In genomic region chr7:110813986-110814385, GRCh38 we compare ENCODE assay signal across 32 cellular contexts.
DNase-seq lines count a peak whose midpoint lies in the region; ATAC-seq, FAIRE-seq and TF ChIP-seq lines count a peak whose summit lies in the region.
"Had no signal": no experiment of that assay in that cellular context is flagged by ENCODE, and none has a peak within 500 bp of the region (broad histone marks: within the 10 kb centered on the region; RNA-seq: fewer than 3 reads in every experiment).

No MANE protein-coding gene starts in this region.

- H3K27me3 ChIP-seq in endothelial cell of umbilical vein (ENCODE audit: control insufficient read depth in 2 of 2, insufficient read depth in 2 of 2, low read length in 2 of 2) = no peaks in the 10 kb centered on the region
- H3K27me3 ChIP-seq in neural cell (ENCODE audit: insufficient read depth, low read depth, low read length) = no peaks in the 10 kb centered on the region
- no peaks in the 10 kb centered on the region for H3K27me3 ChIP-seq in HepG2 (ENCODE audit: control insufficient read depth in 1 of 2, insufficient read depth in 2 of 2, low read length in 2 of 2)
- H3K27me3 ChIP-seq: BE2C; BLaER1; BLaER1 treated with 17β-estradiol and CSF1 and Interleukin-3, amounts not matched to agents 10 nM and 100 nM had no signal

- no peaks in the 10 kb centered on the region for H3K79me2 ChIP-seq in endothelial cell of umbilical vein (ENCODE audit: control insufficient read depth, insufficient read depth, low read length)
- H3K79me2 ChIP-seq in neural cell (replicated peaks; ENCODE audit: insufficient read depth, low read length) = no peaks in the 10 kb centered on the region
- H3K79me2 ChIP-seq in HepG2 (ENCODE audit: insufficient read depth, low read length) = no peaks in the 10 kb centered on the region

- H4K20me1 ChIP-seq in endothelial cell of umbilical vein (replicated peaks; ENCODE audit: control insufficient read depth, extremely low read depth, insufficient read depth, low read length) (no peaks in the 10 kb centered on the region), neural cell (ENCODE audit: insufficient read depth) (no peaks in the 10 kb centered on the region), HepG2 (ENCODE audit: insufficient read depth, low read length) (no peaks in the 10 kb centered on the region)
- H4K20me1 ChIP-seq: BLaER1; BLaER1 treated with 17β-estradiol and CSF1 and Interleukin-3, amounts not matched to agents 10 nM and 100 nM had no signal

- WGBS in HepG2 (ENCODE audit: low lambda C conversion rate) = 39% methylated on average over 2 of the region's 2 CpGs

- BruUV-seq in endothelial cell of umbilical vein (replicated peaks; lab: Mats Ljungman, UMichigan) (no TSS peak), HepG2 (replicated peaks; lab: Mats Ljungman, UMichigan) (no TSS peak)

- POLR2A ChIA-PET in endothelial cell of umbilical vein (lab: Charles Lee) (no interaction called here), HepG2 (lab: Yijun Ruan, JAX) (no interaction called here)

- no peaks in the 10 kb centered on the region for H3F3A ChIP-seq in neural cell (ENCODE audit: insufficient read depth, low read length, poor library complexity, severe bottlenecking)

- intact Hi-C loops in endothelial cell of umbilical vein (cut with micrococcal nuclease) = no loop called here
- intact Hi-C loops in HepG2 (cut with micrococcal nuclease; ENCODE audit: unreplicated experiment) = no loop called here

- TF ChIP-seq POLR2A in endothelial cell of umbilical vein (IDR thresholded peaks at IDR 0.05; ENCODE audit: low read depth, low read length) (no peak), HepG2 (IDR thresholded peaks at IDR 0.05; ENCODE audit: insufficient read depth in 1 of 2, low read depth in 2 of 2, low read length in 2 of 2) (no peak)

- no peak overlapping the region for H3K27ac ChIP-seq in endothelial cell of umbilical vein (ENCODE audit: insufficient read depth, low read depth, low read length)
- peak overlapping the region; percentile 46 for H3K27ac ChIP-seq in neural cell (ENCODE audit: low read length)
- H3K27ac ChIP-seq in HepG2 (ENCODE audit: extremely low read length, insufficient read depth, low read length) = no peak overlapping the region
- H3K27ac ChIP-seq: 22Rv1; A549; BLaER1; BLaER1 treated with 17β-estradiol and CSF1 and Interleukin-3, amounts not matched to agents 10 nM and 100 nM; C4-2B had no signal

- H2AFZ ChIP-seq in endothelial cell of umbilical vein (ENCODE audit: low read depth, low read length) (no peak overlapping the region), neural cell (ENCODE audit: low read depth, low read length) (no peak overlapping the region), HepG2 (ENCODE audit: low read length) (no peak overlapping the region)

- H3K9me3 ChIP-seq in endothelial cell of umbilical vein (replicated peaks; ENCODE audit: control insufficient read depth, insufficient read depth, low read length) = no peaks in the 10 kb centered on the region
- no peaks in the 10 kb centered on the region for H3K9me3 ChIP-seq in neural cell (ENCODE audit: low read length)
- H3K9me3 ChIP-seq in HepG2 (ENCODE audit: low read length) = no peaks in the 10 kb centered on the region
- H3K9me3 ChIP-seq: A549; BE2C; BLaER1; BLaER1 treated with 17β-estradiol and CSF1 and Interleukin-3, amounts not matched to agents 10 nM and 100 nM; Caco-2 had no signal

- in situ Hi-C loops in HepG2 (cut with HindIII; ENCODE audit: extremely low pct_ligation_motif_present, low pct_unique_long_range_greater_than_20kb) (no loop called here), GM13976 (cut with MboI; ENCODE audit: low sequenced_read_pairs, unreplicated experiment) (no loop called here)

- ATAC-seq in HepG2 = no peak
- ATAC-seq: A549; CD8-positive, alpha-beta T cell had no signal

- no peaks in the 10 kb centered on the region for H3K36me3 ChIP-seq in endothelial cell of umbilical vein (ENCODE audit: control insufficient read depth in 2 of 2, extremely low read depth in 1 of 2, insufficient read depth in 2 of 2, low read length in 2 of 2)
- no peaks in the 10 kb centered on the region for H3K36me3 ChIP-seq in neural cell (ENCODE audit: insufficient read depth, low read length)
- no peaks in the 10 kb centered on the region for H3K36me3 ChIP-seq in HepG2 (replicated peaks in 1 of 2; ENCODE audit: control insufficient read depth in 1 of 2, insufficient read depth in 2 of 2, low read length in 2 of 2)
- H3K36me3 ChIP-seq: BE2C; BLaER1; BLaER1 treated with 17β-estradiol and CSF1 and Interleukin-3, amounts not matched to agents 10 nM and 100 nM had no signal

- TF ChIP-seq RAD21 in neural cell (conservative IDR thresholded peaks at IDR 0.05) = no peak
- no peak for TF ChIP-seq RAD21 in HepG2 (CRISPR knock-in tag; IDR thresholded peaks at IDR 0.05)

- TF ChIP-seq CTCF in endothelial cell of umbilical vein (IDR thresholded peaks at IDR 0.05; ENCODE audit: extremely low read depth in 1 of 2, insufficient read depth in 1 of 2, low read depth in 1 of 2, low read length in 2 of 2) (no peak), neural cell (IDR thresholded peaks at IDR 0.05; ENCODE audit: poor library complexity, severe bottlenecking) (no peak), HepG2 (CRISPR knock-in tag; IDR thresholded peaks at IDR 0.05) (no peak), GM13976 (IDR thresholded peaks at IDR 0.05; ENCODE audit: borderline replicate concordance, control extremely low read depth, extremely low read depth, insufficient read depth, missing control alignments) (no peak)

- H3K4me1 ChIP-seq in endothelial cell of umbilical vein (ENCODE audit: control insufficient read depth, extremely low read depth, insufficient read depth, low read length) = no peaks in the 10 kb centered on the region
- no peaks in the 10 kb centered on the region for H3K4me1 ChIP-seq in HepG2 (ENCODE audit: insufficient read depth, low read length)
- H3K4me1 ChIP-seq: A549; BE2C; BLaER1; BLaER1 treated with 17β-estradiol and CSF1 and Interleukin-3, amounts not matched to agents 10 nM and 100 nM; Caco-2 had no signal

- H3K9me2 ChIP-seq in neural cell (ENCODE audit: insufficient read depth, low read length) = no peaks in the 10 kb centered on the region

- TF ChIP-seq EP300 in neural cell (conservative IDR thresholded peaks at IDR 0.05; ENCODE audit: poor library complexity, severe bottlenecking) = no peak
- no peak for TF ChIP-seq EP300 in HepG2 (IDR thresholded peaks at IDR 0.05; ENCODE audit: low read depth in 2 of 2, low read length in 2 of 2)
- no peak for TF ChIP-seq EP300 in HepG2 (CRISPR knock-in tag; IDR thresholded peaks at IDR 0.05; ENCODE audit: borderline replicate concordance)

- FAIRE-seq in endothelial cell of umbilical vein (lab: Jason Lieb, UNC) (no peak), HepG2 (lab: Jason Lieb, UNC) (no peak)
- FAIRE-seq: A549, D721Med had no signal

- CTCF ChIA-PET in endothelial cell of umbilical vein (lab: Charles Lee) (interaction anchor here (0.7 kb wide), 1 partner anchor 1461 kb away, joined by 3 read pairs; no protein-coding TSS in a partner anchor), HepG2 (lab: Yijun Ruan, JAX; ENCODE audit: low intra/inter-chr PET ratio, low total read pairs) (no interaction called here)

- H3K4me3 ChIP-seq in endothelial cell of umbilical vein (replicated peaks in 1 of 3; ENCODE audit: insufficient read depth in 1 of 3, low read depth in 1 of 3, low read length in 3 of 3) (no peak overlapping the region), neural cell (ENCODE audit: low read length) (no peak overlapping the region), HepG2 (replicated peaks in 1 of 3; ENCODE audit: insufficient read depth in 1 of 3, low read depth in 2 of 3, low read length in 3 of 3) (no peak overlapping the region)
- H3K4me3 ChIP-seq: A549; BLaER1; BLaER1 treated with 17β-estradiol and CSF1 and Interleukin-3, amounts not matched to agents 10 nM and 100 nM had no signal

- DNase-seq in EH (ENCODE audit: low read depth) (peak; percentile 0), endothelial cell of umbilical vein (ENCODE audit: low read depth, low spot score) (peak; percentile 5), HepG2 (ENCODE audit: low spot score) (no peak), GM13976 (ENCODE audit: low spot score) (no peak), cerebellar cortex (ENCODE audit: low spot score) (no peak)
- DNase-seq: 8988T; ACHN; AML-193; BE2C; C1 segment of cervical spinal cord; Caco-2; Calu3; CD4-positive, alpha-beta memory T cell; CD4-positive, alpha-beta T cell; CD4-positive, CD25-positive, alpha-beta regulatory T cell; CD8-positive, alpha-beta memory T cell; CD8-positive, alpha-beta T cell; COR-L47; DMS 273 treated with DMSO at 0.1 percent for 48 hours; DMS153; DMS53; DMS79; DMS79 treated with DMSO at 0.1 percent for 48 hours; DND-41; EL had no signal

- H3K9ac ChIP-seq in endothelial cell of umbilical vein (replicated peaks; ENCODE audit: extremely low read depth, insufficient read depth, low read length) = no peak overlapping the region
- H3K9ac ChIP-seq in neural cell (ENCODE audit: low read length) = no peak overlapping the region
- H3K9ac ChIP-seq in HepG2 (ENCODE audit: insufficient read depth, low read depth, low read length) = no peak overlapping the region
- H3K9ac ChIP-seq: BLaER1; BLaER1 treated with 17β-estradiol and CSF1 and Interleukin-3, amounts not matched to agents 10 nM and 100 nM had no signal

- dilution Hi-C loops in endothelial cell of umbilical vein (cut with MboI; ENCODE audit: extremely low pct_ligation_motif_present, low sequenced_read_pairs) = no loop called here

- H3K4me2 ChIP-seq in endothelial cell of umbilical vein (ENCODE audit: insufficient read depth, low read length) = no peak overlapping the region
- no peak overlapping the region for H3K4me2 ChIP-seq in neural cell (ENCODE audit: low read length)
- H3K4me2 ChIP-seq in HepG2 (ENCODE audit: low read depth, low read length) = no peak overlapping the region
- H3K4me2 ChIP-seq: A549; BLaER1; BLaER1 treated with 17β-estradiol and CSF1 and Interleukin-3, amounts not matched to agents 10 nM and 100 nM had no signal

- H3K9me1 ChIP-seq in endothelial cell of umbilical vein (replicated peaks; ENCODE audit: control insufficient read depth, extremely low read depth, insufficient read depth, low read length) = no peaks in the 10 kb centered on the region

TF ChIP-seq in endothelial cell of umbilical vein, 7 proteins besides CTCF, POLR2A, EP300 and RAD21 (continues in another document):
- no peak for TF ChIP-seq GATA2 (IDR thresholded peaks at IDR 0.05; ENCODE audit: insufficient read depth, insufficient read length, low read depth, low read length)

TF ChIP-seq in neural cell, 6 proteins besides CTCF, POLR2A, EP300 and RAD21 (continues in another document):
- TF ChIP-seq SMC3 (conservative IDR thresholded peaks at IDR 0.05; ENCODE audit: poor library complexity) (no peak), MXI1 (conservative IDR thresholded peaks at IDR 0.05; ENCODE audit: poor library complexity, severe bottlenecking) (no peak)

TF ChIP-seq in HepG2, 621 proteins besides CTCF, POLR2A, EP300 and RAD21 (continues in another document):
- TF ChIP-seq MTF2 (CRISPR knock-in tag; IDR thresholded peaks at IDR 0.05; ENCODE audit: borderline replicate concordance) = no peak
- no peak for TF ChIP-seq NKX3-1 (CRISPR knock-in tag; IDR thresholded peaks at IDR 0.05)
- TF ChIP-seq PPARG (CRISPR knock-in tag; conservative IDR thresholded peaks at IDR 0.05) = no peak
- TF ChIP-seq KLF11 (CRISPR knock-in tag; IDR thresholded peaks at IDR 0.05) = no peak
- no peak for TF ChIP-seq CCAR2 (optimal IDR thresholded peaks at IDR 0.05; ENCODE audit: low read depth, low read length)
- no peak for TF ChIP-seq SIN3B (IDR thresholded peaks at IDR 0.05; ENCODE audit: low read length)

Comparison
In these comparisons a context has a peak if more than half of its experiments do, and no peak if none do; other contexts are left out.
1. DNase-seq: peak in EH (single experiment) and endothelial cell of umbilical vein (single experiment); none in HepG2 (single experiment), GM13976 (single experiment) and cerebellar cortex (single experiment).